6 cellular contexts compared by ENCODE assay signal in the genomic region with DNA sequence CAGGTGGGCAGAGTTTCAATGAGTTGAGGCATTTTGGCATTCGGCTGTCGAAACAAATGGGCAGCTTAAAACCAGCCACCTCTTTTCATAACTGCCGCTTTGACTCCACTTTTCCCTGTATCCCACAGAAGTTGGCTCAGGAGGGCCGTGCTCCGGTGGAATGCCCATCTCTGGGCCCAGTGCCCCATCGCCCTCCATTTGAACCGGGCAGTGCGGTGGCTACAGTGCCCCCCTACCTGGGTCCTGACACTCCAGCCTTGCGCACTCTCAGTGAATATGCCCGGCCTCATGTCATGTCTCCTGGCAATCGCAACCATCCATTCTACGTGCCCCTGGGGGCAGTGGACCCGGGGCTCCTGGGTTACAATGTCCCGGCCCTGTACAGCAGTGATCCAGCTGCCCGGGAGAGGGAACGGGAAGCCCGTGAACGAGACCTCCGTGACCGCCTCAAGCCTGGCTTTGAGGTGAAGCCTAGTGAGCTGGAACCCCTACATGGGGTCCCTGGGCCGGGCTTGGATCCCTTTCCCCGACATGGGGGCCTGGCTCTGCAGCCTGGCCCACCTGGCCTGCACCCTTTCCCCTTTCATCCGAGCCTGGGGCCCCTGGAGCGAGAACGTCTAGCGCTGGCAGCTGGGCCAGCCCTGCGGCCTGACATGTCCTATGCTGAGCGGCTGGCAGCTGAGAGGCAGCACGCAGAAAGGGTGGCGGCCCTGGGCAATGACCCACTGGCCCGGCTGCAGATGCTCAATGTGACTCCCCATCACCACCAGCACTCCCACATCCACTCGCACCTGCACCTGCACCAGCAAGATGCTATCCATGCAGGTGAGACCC. TPM values are rescaled to one million over a fixed set of nuclear protein-coding genes. Genes with fewer than 3 reads are reported as not detected.
DNase-seq lines count a peak whose midpoint lies in the region; ATAC-seq and TF ChIP-seq lines count a peak whose summit lies in the region.

No MANE protein-coding gene starts in this region.

- WGBS in stomach, 5 donors, result 80 to 86% (median 81%) methylated on average over 30 to 32 of the region's 32 CpGs

- no peak for TF ChIP-seq POLR2A in stomach (IDR thresholded peaks at IDR 0.05)

- H3K36me3 ChIP-seq in RWPE2 (ENCODE audit: low read depth) (peaks cover 41% of the 10 kb centered on the region), stomach (peaks cover 33 to 67% (median 59%) of the 10 kb centered on the region in 4 donors)

- ATAC-seq in RWPE2 (ENCODE audit: low read depth), result no peak
- ATAC-seq in GM21717 (IDR thresholded peaks at IDR 0.05; ENCODE audit: unreplicated experiment), result no peak

- intact Hi-C loops in stomach (cut with DNase I; ENCODE audit: low total_unique reads), result no loop called here

- H3K27ac ChIP-seq in RWPE2 (ENCODE audit: poor library complexity, severe bottlenecking) (peak overlapping the region; percentile 55), stomach (peak overlapping the region; percentile 91 to 98 (median 92))

- H3K4me3 ChIP-seq in RWPE2 (ENCODE audit: severe bottlenecking) (peak overlapping the region; percentile 31), fibroblast of the aortic adventitia (ENCODE audit: low read depth, low read length) (peak overlapping the region; percentile 68), stomach (peak overlapping the region in 3 of 4 donors; percentile 56 to 72 (median 63))

- H3K4me1 ChIP-seq in RWPE2 (ENCODE audit: insufficient read depth, poor library complexity, severe bottlenecking), result peaks cover 3% of the 10 kb centered on the region
- H3K4me1 ChIP-seq in stomach, result peaks cover 31 to 89% (median 66%) of the 10 kb centered on the region in 4 donors

- no peak for DNase-seq in RWPE2 (ENCODE audit: low spot score)
- DNase-seq in fibroblast of the aortic adventitia (ENCODE audit: low read depth), result no peak
- no peak for DNase-seq in stomach
- DNase-seq in NCI-H1092 (lab: John Stamatoyannopoulos, UW), result no peak
- DNase-seq in D341Med (ENCODE audit: low spot score), result no peak

- H3K27me3 ChIP-seq in RWPE2 (ENCODE audit: insufficient read depth, poor library complexity, severe bottlenecking), result no peaks in the 10 kb centered on the region
- no peaks in the 10 kb centered on the region for H3K27me3 ChIP-seq in stomach

- peak; percentile 70 for TF ChIP-seq CTCF in RWPE2 (IDR thresholded peaks at IDR 0.05; ENCODE audit: poor library complexity, severe bottlenecking)
- TF ChIP-seq CTCF in fibroblast of the aortic adventitia (IDR thresholded peaks at IDR 0.05; ENCODE audit: insufficient read depth, low read length), result no peak
- no peak for TF ChIP-seq CTCF in stomach (IDR thresholded peaks at IDR 0.05)

- H3K9me3 ChIP-seq in RWPE2 (ENCODE audit: severe bottlenecking) (no peaks in the 10 kb centered on the region), stomach (no peaks in the 10 kb centered on the region)

- TF ChIP-seq EP300 in stomach (IDR thresholded peaks at IDR 0.05), result no peak

RNA-seq across cellular contexts. Expression of a gene that starts 5.0 kb away (rescaled TPM):
- total RNA-seq in fibroblast of the aortic adventitia (ENCODE audit: low replicate concordance) (not detected in 2 replicates), stomach (not detected)
- not detected for polyA plus RNA-seq in stomach

RNA-seq across cellular contexts. Expression of a gene that starts 5.3 kb away (rescaled TPM):
- 100 and 156 TPM in 2 replicates for total RNA-seq in fibroblast of the aortic adventitia (ENCODE audit: low replicate concordance)
- total RNA-seq in stomach, result 100 to 1,000 TPM; 155 to 453 (median 306) TPM
- polyA plus RNA-seq in stomach, result 100 to 1,000 TPM; 418 to 621 (median 443) TPM

RNA-seq across cellular contexts. Expression of a gene that starts 10.8 kb away (rescaled TPM):
- total RNA-seq in fibroblast of the aortic adventitia (ENCODE audit: low replicate concordance), result 13.6 and 13.8 TPM in 2 replicates
- 100 to 1,000 TPM in 3 of 5 donors, 10 to 100 TPM in 2; 23.3 to 694 (median 291) TPM for total RNA-seq in stomach
- polyA plus RNA-seq in stomach, result 10 to 100 TPM; 44.4 to 57.4 (median 48.8) TPM

RNA-seq across cellular contexts. Expression of a gene that starts 12.6 kb away (rescaled TPM):
- total RNA-seq in fibroblast of the aortic adventitia (ENCODE audit: low replicate concordance) (not detected in 2 replicates), stomach (10 to 100 TPM; 11.2 to 36.6 (median 28.0) TPM)
- 10 to 100 TPM; 40.6 to 51.2 (median 41.2) TPM for polyA plus RNA-seq in stomach

RNA-seq across cellular contexts. Expression of a gene that starts 24.2 kb away (rescaled TPM):
- total RNA-seq in fibroblast of the aortic adventitia (ENCODE audit: low replicate concordance), result 8.7 and 12.7 TPM in 2 replicates
- 10 to 100 TPM in 2 of 5 donors, 1 to 10 TPM in 3; 2.3 to 62.9 (median 8.6) TPM for total RNA-seq in stomach
- 10 to 100 TPM in 2 of 3 donors, 1 to 10 TPM in 1; 9.3 to 19.7 (median 10.1) TPM for polyA plus RNA-seq in stomach
